ENCODE assay signal across 30 cellular contexts in genomic region chr16:84406006-84406963, GRCh38. TPM values are rescaled to one million over a fixed set of nuclear protein-coding genes. Genes with fewer than 3 reads are reported as not detected.
DNase-seq lines count a peak whose midpoint lies in the region; ATAC-seq and TF ChIP-seq lines count a peak whose summit lies in the region.
"Had no signal": no experiment of that assay in that cellular context is flagged by ENCODE, and none has a peak within 500 bp of the region (broad histone marks: within the 10 kb centered on the region; RNA-seq: fewer than 3 reads in every experiment).

No MANE protein-coding gene starts in this region.

- no peak overlapping the region for H3K23ac ChIP-seq in mesendoderm (ENCODE audit: low read length)

- no peak overlapping the region for H2BK120ac ChIP-seq in mesendoderm (ENCODE audit: low read depth, low read length)

- H2BK5ac ChIP-seq in mesendoderm (ENCODE audit: low read length) = no peak overlapping the region

- no peak overlapping the region for H3K4ac ChIP-seq in mesendoderm (ENCODE audit: low read depth, low read length)

- no peaks in the 10 kb centered on the region for H3K36me3 Mint-ChIP-seq in activated CD4-positive, alpha-beta memory T cell treated with anti-CD3 and anti-CD28 coated beads, Interleukin-2, amount 10 ng/mL, durations not matched to agents 7 days and 5 days (ENCODE audit: low read depth)
- H3K36me3 Mint-ChIP-seq: activated CD8-positive, alpha-beta memory T cell treated with anti-CD3 and anti-CD28 coated beads, Interleukin-2, amount 10 ng/mL, durations not matched to agents 7 days and 5 days; CD4-positive, CD25-positive, alpha-beta regulatory T cell; stimulated activated memory B cell treated with anti-CD40 and anti-IgM and Interleukin-4, amounts not matched to agents 10 μg/mL and 1 μg/mL and 100 μg/mL, for 72 hours had no signal

- intact Hi-C loops in cardiac septum (cut with DNase I) (no loop called here), left cardiac atrium (cut with DNase I) (no loop called here), upper lobe of right lung (cut with DNase I) (no loop called here)

- no peak overlapping the region for H4K8ac ChIP-seq in mesendoderm (ENCODE audit: low read depth, low read length)

- H3K27me3 Mint-ChIP-seq in activated CD4-positive, alpha-beta memory T cell treated with anti-CD3 and anti-CD28 coated beads, Interleukin-2, amount 10 ng/mL, durations not matched to agents 7 days and 5 days = peaks cover 26% of the 10 kb centered on the region

- H3K27me3 ChIP-seq in mesendoderm (ENCODE audit: insufficient read depth, low read length, poor library complexity) = no peaks in the 10 kb centered on the region
- H3K27me3 ChIP-seq in upper lobe of right lung = no peaks in the 10 kb centered on the region
- H3K27me3 ChIP-seq: SJCRH30 had no signal

- CTCF ChIA-PET in activated CD4-positive, alpha-beta memory T cell treated with anti-CD3 and anti-CD28 coated beads, Interleukin-2, amount 10 ng/mL, durations not matched to agents 7 days and 5 days (lab: Charles Lee) = no interaction called here

- DNase-seq in cardiac septum (ENCODE audit: low spot score) (peak; percentile 39), left cardiac atrium (no peak), cerebellum (ENCODE audit: low spot score) (peak; percentile 13), mesendoderm (peak; percentile 8), upper lobe of right lung (peak; percentile 31), DMS53 (lab: John Stamatoyannopoulos, UW) (no peak)
- no peak for DNase-seq in activated CD4-positive, alpha-beta memory T cell treated with anti-CD3 and anti-CD28 coated beads, Interleukin-2, amount 10 ng/mL, durations not matched to agents 7 days and 5 days
- DNase-seq: activated CD4-positive, alpha-beta T cell treated with anti-CD3 and anti-CD28 coated beads for 1 hour; activated CD8-positive, alpha-beta memory T cell treated with anti-CD3 and anti-CD28 coated beads, Interleukin-2, amount 10 ng/mL, durations not matched to agents 7 days and 5 days; activated naive CD8-positive, alpha-beta T cell treated with anti-CD3 and anti-CD28 coated beads, Interleukin-2, amount 50 U/mL, for 24 hours; CD4-positive, CD25-positive, alpha-beta regulatory T cell; DND-41; effector memory CD4-positive, alpha-beta T cell; heart left ventricle; mesenchymal stem cell; NCI-H1092 treated with DMSO at 0.1 percent for 48 hours; NCI-H2107; NCI-H748 treated with DMSO at 0.1 percent for 48 hours; PC-3; stimulated activated CD4-positive, alpha-beta T cell treated with anti-CD3 and anti-CD28 coated beads, Interleukin-15, amount 100 ng/mL, for 24 hours had no signal

- ATAC-seq in left cardiac atrium = no peak
- no peak for ATAC-seq in upper lobe of right lung
- no peak for ATAC-seq in HG02981 (IDR thresholded peaks at IDR 0.05; ENCODE audit: unreplicated experiment)
- ATAC-seq: activated CD8-positive, alpha-beta memory T cell treated with anti-CD3 and anti-CD28 coated beads, Interleukin-2, amount 10 ng/mL, durations not matched to agents 7 days and 5 days; activated naive CD8-positive, alpha-beta T cell treated with anti-CD3 and anti-CD28 coated beads, Interleukin-2, amount 50 U/mL, for 24 hours; activated T-helper 17 cell treated with anti-CD3 and anti-CD28 coated beads, Interleukin-2, amount 50 U/mL, for 72 hours; heart left ventricle; PC-3; stimulated activated memory B cell treated with anti-CD40 and anti-IgM and Interleukin-4, amounts not matched to agents 10 μg/mL and 1 μg/mL and 100 μg/mL, for 72 hours had no signal

- no peak overlapping the region for H2BK15ac ChIP-seq in mesendoderm (replicated peaks; ENCODE audit: low read depth)

- no peak overlapping the region for H3K27ac Mint-ChIP-seq in activated CD4-positive, alpha-beta memory T cell treated with anti-CD3 and anti-CD28 coated beads, Interleukin-2, amount 10 ng/mL, durations not matched to agents 7 days and 5 days
- H3K27ac Mint-ChIP-seq: activated CD8-positive, alpha-beta memory T cell treated with anti-CD3 and anti-CD28 coated beads, Interleukin-2, amount 10 ng/mL, durations not matched to agents 7 days and 5 days; activated naive CD8-positive, alpha-beta T cell treated with anti-CD3 and anti-CD28 coated beads, Interleukin-2, amount 50 U/mL, for 24 hours; activated T-helper 17 cell treated with anti-CD3 and anti-CD28 coated beads, Interleukin-2, amount 50 U/mL, for 72 hours; CD4-positive, CD25-positive, alpha-beta regulatory T cell; stimulated activated memory B cell treated with anti-CD40 and anti-IgM and Interleukin-4, amounts not matched to agents 10 μg/mL and 1 μg/mL and 100 μg/mL, for 72 hours had no signal

- H3K9me3 ChIP-seq in upper lobe of right lung = no peaks in the 10 kb centered on the region
- H3K9me3 ChIP-seq: SJCRH30 had no signal

- no peak overlapping the region for H3K9ac ChIP-seq in mesendoderm (ENCODE audit: low read length)
- H3K9ac ChIP-seq: KMS-11 had no signal

- TF ChIP-seq CTCF in upper lobe of right lung (IDR thresholded peaks at IDR 0.05) = no peak

- no peak overlapping the region for H2AK5ac ChIP-seq in mesendoderm (ENCODE audit: low read length)

- no peak overlapping the region for H3K18ac ChIP-seq in mesendoderm (ENCODE audit: low read length)

- H3K4me1 ChIP-seq in mesendoderm (ENCODE audit: control insufficient read depth, low read depth, low read length) = no peaks in the 10 kb centered on the region
- no peaks in the 10 kb centered on the region for H3K4me1 ChIP-seq in upper lobe of right lung
- H3K4me1 ChIP-seq: A549, heart left ventricle, SJCRH30 had no signal

- no peaks in the 10 kb centered on the region for H3K79me1 ChIP-seq in mesendoderm (ENCODE audit: low read length)

- no peak overlapping the region for H3K4me3 Mint-ChIP-seq in activated CD4-positive, alpha-beta memory T cell treated with anti-CD3 and anti-CD28 coated beads, Interleukin-2, amount 10 ng/mL, durations not matched to agents 7 days and 5 days
- H3K4me3 Mint-ChIP-seq: activated CD8-positive, alpha-beta memory T cell treated with anti-CD3 and anti-CD28 coated beads, Interleukin-2, amount 10 ng/mL, durations not matched to agents 7 days and 5 days; activated naive CD8-positive, alpha-beta T cell treated with anti-CD3 and anti-CD28 coated beads, Interleukin-2, amount 50 U/mL, for 24 hours; activated T-helper 17 cell treated with anti-CD3 and anti-CD28 coated beads, Interleukin-2, amount 50 U/mL, for 72 hours; stimulated activated memory B cell treated with anti-CD40 and anti-IgM and Interleukin-4, amounts not matched to agents 10 μg/mL and 1 μg/mL and 100 μg/mL, for 72 hours had no signal

- no peak overlapping the region for H3K56ac ChIP-seq in mesendoderm (ENCODE audit: low read length)

- no peak overlapping the region for H4K5ac ChIP-seq in mesendoderm (ENCODE audit: low read length)

- H3K4me3 ChIP-seq in mesendoderm (ENCODE audit: low read length) (no peak overlapping the region), upper lobe of right lung (no peak overlapping the region)
- H3K4me3 ChIP-seq: A549, cardiac muscle cell, heart left ventricle, SJCRH30, tibial nerve had no signal

- H3K4me1 Mint-ChIP-seq in activated CD4-positive, alpha-beta memory T cell treated with anti-CD3 and anti-CD28 coated beads, Interleukin-2, amount 10 ng/mL, durations not matched to agents 7 days and 5 days = no peaks in the 10 kb centered on the region
- H3K4me1 Mint-ChIP-seq: activated CD8-positive, alpha-beta memory T cell treated with anti-CD3 and anti-CD28 coated beads, Interleukin-2, amount 10 ng/mL, durations not matched to agents 7 days and 5 days; activated T-helper 17 cell treated with anti-CD3 and anti-CD28 coated beads, Interleukin-2, amount 50 U/mL, for 72 hours; stimulated activated memory B cell treated with anti-CD40 and anti-IgM and Interleukin-4, amounts not matched to agents 10 μg/mL and 1 μg/mL and 100 μg/mL, for 72 hours had no signal

- H3K79me2 ChIP-seq in mesendoderm (ENCODE audit: control insufficient read depth, insufficient read depth, low read length) = no peaks in the 10 kb centered on the region

- no peak overlapping the region for H3K4me2 ChIP-seq in mesendoderm (ENCODE audit: low read length)
- H3K4me2 ChIP-seq: A549, KMS-11 had no signal

- POLR2A ChIA-PET in activated CD4-positive, alpha-beta memory T cell treated with anti-CD3 and anti-CD28 coated beads, Interleukin-2, amount 10 ng/mL, durations not matched to agents 7 days and 5 days (lab: Charles Lee) = no interaction called here

- WGBS in mesendoderm (ENCODE audit: extremely low coverage, insufficient coverage, low lambda C conversion rate) = no CpG with 5 or more reads among the region's 16 CpGs

- H3K9me3 Mint-ChIP-seq in activated CD4-positive, alpha-beta memory T cell treated with anti-CD3 and anti-CD28 coated beads, Interleukin-2, amount 10 ng/mL, durations not matched to agents 7 days and 5 days = no peaks in the 10 kb centered on the region
- H3K9me3 Mint-ChIP-seq: activated naive CD8-positive, alpha-beta T cell treated with anti-CD3 and anti-CD28 coated beads, Interleukin-2, amount 50 U/mL, for 24 hours; activated T-helper 17 cell treated with anti-CD3 and anti-CD28 coated beads, Interleukin-2, amount 50 U/mL, for 72 hours; CD4-positive, CD25-positive, alpha-beta regulatory T cell; stimulated activated memory B cell treated with anti-CD40 and anti-IgM and Interleukin-4, amounts not matched to agents 10 μg/mL and 1 μg/mL and 100 μg/mL, for 72 hours had no signal

- no peak overlapping the region for H3K27ac ChIP-seq in mesendoderm (ENCODE audit: low read depth, low read length)
- no peak overlapping the region for H3K27ac ChIP-seq in upper lobe of right lung
- H3K27ac ChIP-seq: A549, cardiac muscle cell, heart left ventricle, KMS-11, SJCRH30, tibial nerve had no signal

- H3K36me3 ChIP-seq in mesendoderm (ENCODE audit: control insufficient read depth, insufficient read depth, low read length) (no peaks in the 10 kb centered on the region), upper lobe of right lung (no peaks in the 10 kb centered on the region)
- H3K36me3 ChIP-seq: cardiac muscle cell, heart left ventricle, SJCRH30, tibial nerve had no signal

RNA-seq across cellular contexts. Expression of gene ATP2C2, which starts 37.9 kb away (rescaled TPM):
- total RNA-seq in cardiac septum (not detected), left cardiac atrium (not detected), cerebellum (6.6 TPM), upper lobe of right lung (48.9 TPM)
- 0.93 TPM for polyA plus RNA-seq in mesendoderm (2013, experiment 1 of 2)
- polyA plus RNA-seq in mesendoderm (2013, experiment 2 of 2) = 0.74 TPM
- total RNA-seq in activated CD4-positive, alpha-beta memory T cell treated with anti-CD3 and anti-CD28 coated beads, Interleukin-2, amount 10 ng/mL, durations not matched to agents 7 days and 5 days = not detected
- total RNA-seq: activated CD8-positive, alpha-beta memory T cell treated with anti-CD3 and anti-CD28 coated beads, Interleukin-2, amount 10 ng/mL, durations not matched to agents 7 days and 5 days; activated T-helper 17 cell treated with anti-CD3 and anti-CD28 coated beads, Interleukin-2, amount 50 U/mL, for 72 hours; cardiac muscle cell; CD4-positive, CD25-positive, alpha-beta regulatory T cell; heart left ventricle; T-helper 2 cell treated with Interferon-gamma antibody and Interleukin-4, amounts not matched to agents 100 ng/mL and 5 ng/mL, for 36 hours; tibial nerve had no signal
- polyA plus RNA-seq: neural cell had no signal

Comparison
In these comparisons a context has a peak if more than half of its experiments do, and no peak if none do; other contexts are left out.
1. DNase-seq: peak in cardiac septum (single experiment), cerebellum (single experiment), mesendoderm (single experiment) and upper lobe of right lung (single experiment); none in left cardiac atrium (single experiment), activated CD4-positive, alpha-beta memory T cell treated with anti-CD3 and anti-CD28 coated beads, Interleukin-2, amount 10 ng/mL, durations not matched to agents 7 days and 5 days (single experiment) and DMS53 (single experiment).